1 cellular context compared by ENCODE assay signal in the genomic region with DNA sequence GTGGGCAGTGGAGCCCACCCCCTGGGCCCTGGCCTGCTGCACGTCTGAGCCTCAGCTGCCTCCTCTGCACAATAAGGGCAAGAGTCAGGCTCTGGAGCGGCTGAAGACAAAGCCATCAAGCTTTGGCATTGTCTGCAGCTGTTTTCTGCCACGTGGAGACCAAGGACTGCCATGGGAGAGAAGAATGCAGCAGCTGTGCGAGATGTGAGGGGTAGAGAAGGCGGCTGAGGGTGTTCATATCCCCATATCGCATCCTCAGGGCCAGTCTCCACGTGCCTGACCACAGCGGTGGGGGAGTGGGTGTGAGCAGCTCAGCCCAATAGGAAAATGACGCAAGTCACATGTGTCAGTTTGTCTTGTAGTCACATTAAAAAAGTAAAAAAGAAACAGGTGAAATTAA.
TF ChIP-seq lines count a peak whose summit lies in the region.

No MANE protein-coding gene starts in this region.

TF ChIP-seq in GM23338, 12 proteins besides CTCF, POLR2A, EP300 and RAD21 (continued from another document):
- TF ChIP-seq CREB1 (CRISPR knock-in tag; IDR thresholded peaks at IDR 0.05; ENCODE audit: low read depth): no peak
- TF ChIP-seq EZH2phosphoT487 (IDR thresholded peaks at IDR 0.05; ENCODE audit: unreplicated experiment): no peak
- TF ChIP-seq POLR2AphosphoS5 (IDR thresholded peaks at IDR 0.05; ENCODE audit: low read depth): no peak
- TF ChIP-seq, protein P1, sequence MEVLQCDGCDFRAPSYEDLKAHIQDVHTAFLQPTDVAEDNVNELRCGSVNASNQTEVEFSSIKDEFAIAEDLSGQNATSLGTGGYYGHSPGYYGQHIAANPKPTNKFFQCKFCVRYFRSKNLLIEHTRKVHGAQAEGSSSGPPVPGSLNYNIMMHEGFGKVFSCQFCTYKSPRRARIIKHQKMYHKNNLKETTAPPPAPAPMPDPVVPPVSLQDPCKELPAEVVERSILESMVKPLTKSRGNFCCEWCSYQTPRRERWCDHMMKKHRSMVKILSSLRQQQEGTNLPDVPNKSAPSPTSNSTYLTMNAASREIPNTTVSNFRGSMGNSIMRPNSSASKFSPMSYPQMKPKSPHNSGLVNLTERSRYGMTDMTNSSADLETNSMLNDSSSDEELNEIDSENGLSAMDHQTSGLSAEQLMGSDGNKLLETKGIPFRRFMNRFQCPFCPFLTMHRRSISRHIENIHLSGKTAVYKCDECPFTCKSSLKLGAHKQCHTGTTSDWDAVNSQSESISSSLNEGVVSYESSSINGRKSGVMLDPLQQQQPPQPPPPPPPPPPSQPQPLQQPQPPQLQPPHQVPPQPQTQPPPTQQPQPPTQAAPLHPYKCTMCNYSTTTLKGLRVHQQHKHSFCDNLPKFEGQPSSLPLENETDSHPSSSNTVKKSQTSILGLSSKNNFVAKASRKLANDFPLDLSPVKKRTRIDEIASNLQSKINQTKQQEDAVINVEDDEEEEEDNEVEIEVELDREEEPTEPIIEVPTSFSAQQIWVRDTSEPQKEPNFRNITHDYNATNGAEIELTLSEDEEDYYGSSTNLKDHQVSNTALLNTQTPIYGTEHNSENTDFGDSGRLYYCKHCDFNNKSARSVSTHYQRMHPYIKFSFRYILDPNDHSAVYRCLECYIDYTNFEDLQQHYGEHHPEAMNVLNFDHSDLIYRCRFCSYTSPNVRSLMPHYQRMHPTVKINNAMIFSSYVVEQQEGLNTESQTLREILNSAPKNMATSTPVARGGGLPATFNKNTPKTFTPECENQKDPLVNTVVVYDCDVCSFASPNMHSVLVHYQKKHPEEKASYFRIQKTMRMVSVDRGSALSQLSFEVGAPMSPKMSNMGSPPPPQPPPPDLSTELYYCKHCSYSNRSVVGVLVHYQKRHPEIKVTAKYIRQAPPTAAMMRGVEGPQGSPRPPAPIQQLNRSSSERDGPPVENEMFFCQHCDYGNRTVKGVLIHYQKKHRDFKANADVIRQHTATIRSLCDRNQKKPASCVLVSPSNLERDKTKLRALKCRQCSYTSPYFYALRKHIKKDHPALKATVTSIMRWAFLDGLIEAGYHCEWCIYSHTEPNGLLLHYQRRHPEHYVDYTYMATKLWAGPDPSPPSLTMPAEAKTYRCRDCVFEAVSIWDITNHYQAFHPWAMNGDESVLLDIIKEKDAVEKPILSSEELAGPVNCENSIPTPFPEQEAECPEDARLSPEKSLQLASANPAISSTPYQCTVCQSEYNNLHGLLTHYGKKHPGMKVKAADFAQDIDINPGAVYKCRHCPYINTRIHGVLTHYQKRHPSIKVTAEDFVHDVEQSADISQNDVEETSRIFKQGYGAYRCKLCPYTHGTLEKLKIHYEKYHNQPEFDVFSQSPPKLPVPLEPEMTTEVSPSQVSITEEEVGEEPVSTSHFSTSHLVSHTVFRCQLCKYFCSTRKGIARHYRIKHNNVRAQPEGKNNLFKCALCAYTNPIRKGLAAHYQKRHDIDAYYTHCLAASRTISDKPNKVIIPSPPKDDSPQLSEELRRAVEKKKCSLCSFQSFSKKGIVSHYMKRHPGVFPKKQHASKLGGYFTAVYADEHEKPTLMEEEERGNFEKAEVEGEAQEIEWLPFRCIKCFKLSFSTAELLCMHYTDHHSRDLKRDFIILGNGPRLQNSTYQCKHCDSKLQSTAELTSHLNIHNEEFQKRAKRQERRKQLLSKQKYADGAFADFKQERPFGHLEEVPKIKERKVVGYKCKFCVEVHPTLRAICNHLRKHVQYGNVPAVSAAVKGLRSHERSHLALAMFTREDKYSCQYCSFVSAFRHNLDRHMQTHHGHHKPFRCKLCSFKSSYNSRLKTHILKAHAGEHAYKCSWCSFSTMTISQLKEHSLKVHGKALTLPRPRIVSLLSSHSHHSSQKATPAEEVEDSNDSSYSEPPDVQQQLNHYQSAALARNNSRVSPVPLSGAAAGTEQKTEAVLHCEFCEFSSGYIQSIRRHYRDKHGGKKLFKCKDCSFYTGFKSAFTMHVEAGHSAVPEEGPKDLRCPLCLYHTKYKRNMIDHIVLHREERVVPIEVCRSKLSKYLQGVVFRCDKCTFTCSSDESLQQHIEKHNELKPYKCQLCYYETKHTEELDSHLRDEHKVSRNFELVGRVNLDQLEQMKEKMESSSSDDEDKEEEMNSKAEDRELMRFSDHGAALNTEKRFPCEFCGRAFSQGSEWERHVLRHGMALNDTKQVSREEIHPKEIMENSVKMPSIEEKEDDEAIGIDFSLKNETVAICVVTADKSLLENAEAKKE (CRISPR knock-in tag; IDR thresholded peaks at IDR 0.05): no peak
- no peak for TF ChIP-seq EZH2 (IDR thresholded peaks at IDR 0.05; ENCODE audit: low read depth, unreplicated experiment)
- TF ChIP-seq JUNB (IDR thresholded peaks at IDR 0.05; ENCODE audit: unreplicated experiment): no peak
- TF ChIP-seq ZNF331 (CRISPR knock-in tag; IDR thresholded peaks at IDR 0.05; ENCODE audit: low read depth): no peak
